9 cellular contexts compared by ENCODE assay signal in the genomic region with DNA sequence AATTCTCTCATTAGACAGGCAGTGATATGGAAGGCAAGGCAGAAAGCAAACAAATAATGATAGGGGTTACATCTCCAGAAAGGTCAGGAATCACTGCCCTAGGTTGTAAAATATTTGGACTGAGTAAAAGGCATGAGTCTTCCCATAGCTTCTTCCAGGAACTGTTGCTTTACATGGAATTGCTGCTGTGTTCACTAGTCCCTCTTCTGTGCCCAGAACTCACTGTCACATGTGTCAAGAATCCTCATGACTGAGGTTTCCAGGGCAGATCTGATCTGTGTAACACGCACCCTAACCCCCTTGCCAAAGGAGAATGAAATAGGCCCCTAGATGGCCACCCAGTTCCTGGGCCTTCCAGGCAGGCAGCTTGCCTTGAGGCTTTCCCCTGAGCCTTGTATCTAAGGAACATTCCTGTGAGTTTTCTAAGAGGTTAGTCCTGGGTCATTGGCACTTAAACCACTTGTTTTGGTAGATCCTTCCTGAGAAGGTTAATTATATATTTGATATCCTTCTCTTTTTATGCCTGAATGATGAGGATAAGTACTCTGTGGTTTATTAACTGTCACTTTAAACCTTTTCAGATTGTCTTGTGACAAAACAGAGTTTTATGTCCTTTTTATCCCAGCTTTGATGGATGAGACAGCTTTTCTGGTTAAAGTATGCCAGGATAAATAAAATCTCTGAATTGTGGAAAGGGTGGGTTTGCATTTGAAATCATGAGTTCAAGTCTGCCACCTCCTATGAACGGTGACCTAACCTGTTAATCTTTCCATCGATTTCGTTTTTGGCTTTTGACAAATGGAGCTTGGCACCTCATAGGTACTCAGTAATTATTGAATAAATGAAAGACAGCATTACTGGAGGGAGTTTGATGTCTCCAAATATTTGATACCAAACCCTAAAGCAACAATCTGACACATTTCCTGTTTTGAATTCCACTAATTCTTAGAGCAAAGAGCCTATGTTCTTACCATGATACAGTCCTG.
DNase-seq lines count a peak whose midpoint lies in the region; ATAC-seq and TF ChIP-seq lines count a peak whose summit lies in the region.
"Had no signal": no experiment of that assay in that cellular context is flagged by ENCODE, and none has a peak within 500 bp of the region (broad histone marks: within the 10 kb centered on the region; RNA-seq: fewer than 3 reads in every experiment).

No MANE protein-coding gene starts in this region.

- TF ChIP-seq RAD21 in liver (IDR thresholded peaks at IDR 0.05) = no peak

- peaks cover 78% of the 10 kb centered on the region for H3K36me3 Mint-ChIP-seq in activated naive CD8-positive, alpha-beta T cell treated with anti-CD3 and anti-CD28 coated beads for 36 hours

- peak overlapping the region in 1 of 2 donors; percentile 39 for H3K9ac ChIP-seq in liver (ENCODE audit: low read depth in 1 of 2, low read length in 2 of 2)

- H3K4me1 ChIP-seq in liver (ENCODE audit: control insufficient read depth in 4 of 4, insufficient read depth in 4 of 4, low read length in 3 of 4) (peaks cover 15 to 51% (median 44%) of the 10 kb centered on the region in 4 donors), upper lobe of left lung (peaks cover 71 to 88% (median 86%) of the 10 kb centered on the region in 4 donors)

- H3K9me3 ChIP-seq in liver (ENCODE audit: control insufficient read depth in 4 of 4, low read length in 3 of 4) (no peaks in the 10 kb centered on the region), upper lobe of left lung (no peaks in the 10 kb centered on the region)

- DNase-seq in activated CD8-positive, alpha-beta memory T cell treated with anti-CD3 and anti-CD28 coated beads for 24 hours = peak; percentile 64
- DNase-seq in activated CD8-positive, alpha-beta memory T cell treated with anti-CD3 and anti-CD28 coated beads, Interleukin-2, amount 50 U/mL, for 48 hours = no peak
- DNase-seq in activated naive CD8-positive, alpha-beta T cell treated with anti-CD3 and anti-CD28 coated beads for 36 hours = no peak
- DNase-seq in upper lobe of left lung (peak in 1 of 2 donors; percentile 59), HuH-7.5 (ENCODE audit: low spot score) (no peak), GM13977 (ENCODE audit: low spot score) (no peak)
- DNase-seq in activated CD4-positive, CD25-positive, alpha-beta regulatory T cell (lab: John Stamatoyannopoulos, UW) = no peak
- DNase-seq: activated CD8-positive, alpha-beta memory T cell treated with anti-CD3 and anti-CD28 coated beads, Interleukin-2, amount 50 U/mL, for 4 hours had no signal

- in situ Hi-C loops in GM13977 (cut with MboI; ENCODE audit: low pct_unique_long_range_greater_than_20kb, low sequenced_read_pairs, unreplicated experiment) = no loop called here

- 44% methylated on average over 4 of the region's 4 CpGs for WGBS in liver
- WGBS in upper lobe of left lung, 2 donors = 47 to 54% methylated on average over 4 of the region's 4 CpGs

- no peak for TF ChIP-seq POLR2A in upper lobe of left lung (IDR thresholded peaks at IDR 0.05)

- H3K4me3 ChIP-seq in liver (ENCODE audit: low read depth in 1 of 3, low read length in 3 of 3) (no peak overlapping the region), upper lobe of left lung (no peak overlapping the region)

- ATAC-seq in upper lobe of left lung (ENCODE audit: low FRiP score in 2 of 2) = peak; percentile 41 to 52

- no peak for TF ChIP-seq EP300 in upper lobe of left lung (IDR thresholded peaks at IDR 0.05)

- H3K4me3 Mint-ChIP-seq in activated naive CD8-positive, alpha-beta T cell treated with anti-CD3 and anti-CD28 coated beads for 36 hours = peak overlapping the region; percentile 14

- no peaks in the 10 kb centered on the region for H3K27me3 Mint-ChIP-seq in activated naive CD8-positive, alpha-beta T cell treated with anti-CD3 and anti-CD28 coated beads for 36 hours

- H3K27ac ChIP-seq in liver (ENCODE audit: low read depth in 1 of 2, low read length in 2 of 2) (peak overlapping the region; percentile 79 to 82), upper lobe of left lung (peak overlapping the region; percentile 69 to 86 (median 76))

- peaks cover 6% of the 10 kb centered on the region for H3K9me3 Mint-ChIP-seq in activated naive CD8-positive, alpha-beta T cell treated with anti-CD3 and anti-CD28 coated beads for 36 hours

- H3K27me3 ChIP-seq in liver (ENCODE audit: control insufficient read depth in 4 of 4, insufficient read depth in 4 of 4, low read length in 3 of 4) (no peaks in the 10 kb centered on the region), upper lobe of left lung (no peaks in the 10 kb centered on the region)

- H3K36me3 ChIP-seq in liver (ENCODE audit: control insufficient read depth in 4 of 4, insufficient read depth in 3 of 4, low read depth in 1 of 4, low read length in 3 of 4) (peaks cover 0 to 4% (median 0%) of the 10 kb centered on the region in 4 donors), upper lobe of left lung (peaks cover 0 to 13% (median 0%) of the 10 kb centered on the region in 4 donors)

- TF ChIP-seq CTCF in liver (IDR thresholded peaks at IDR 0.05; ENCODE audit: low read depth, low read length, missing input control) (no peak), upper lobe of left lung (IDR thresholded peaks at IDR 0.05) (no peak), GM13977 (IDR thresholded peaks at IDR 0.05; ENCODE audit: extremely low read depth, insufficient read depth, missing control alignments) (no peak)

- H3K4me1 Mint-ChIP-seq in activated naive CD8-positive, alpha-beta T cell treated with anti-CD3 and anti-CD28 coated beads for 36 hours = peaks cover 90% of the 10 kb centered on the region

- peak overlapping the region; percentile 99 for H3K27ac Mint-ChIP-seq in activated naive CD8-positive, alpha-beta T cell treated with anti-CD3 and anti-CD28 coated beads for 36 hours

TF ChIP-seq in liver, 16 proteins besides CTCF, POLR2A, EP300 and RAD21:
- no peak for TF ChIP-seq JUND (IDR thresholded peaks at IDR 0.05)
- peak; percentile 1 for TF ChIP-seq YY1 (IDR thresholded peaks at IDR 0.05)
- TF ChIP-seq TAF1 (conservative IDR thresholded peaks at IDR 0.05) = no peak
- no peak for TF ChIP-seq HNF4A (conservative IDR thresholded peaks at IDR 0.05)
- TF ChIP-seq SP1 (IDR thresholded peaks at IDR 0.05) = peak; percentile 9
- no peak for TF ChIP-seq GABPA (IDR thresholded peaks at IDR 0.05 in 1 of 2, conservative IDR thresholded peaks at IDR 0.05 in 1 of 2)
- TF ChIP-seq, protein P1, sequence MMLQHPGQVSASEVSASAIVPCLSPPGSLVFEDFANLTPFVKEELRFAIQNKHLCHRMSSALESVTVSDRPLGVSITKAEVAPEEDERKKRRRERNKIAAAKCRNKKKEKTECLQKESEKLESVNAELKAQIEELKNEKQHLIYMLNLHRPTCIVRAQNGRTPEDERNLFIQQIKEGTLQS (IDR thresholded peaks at IDR 0.05) = no peak
- TF ChIP-seq, protein P2, sequence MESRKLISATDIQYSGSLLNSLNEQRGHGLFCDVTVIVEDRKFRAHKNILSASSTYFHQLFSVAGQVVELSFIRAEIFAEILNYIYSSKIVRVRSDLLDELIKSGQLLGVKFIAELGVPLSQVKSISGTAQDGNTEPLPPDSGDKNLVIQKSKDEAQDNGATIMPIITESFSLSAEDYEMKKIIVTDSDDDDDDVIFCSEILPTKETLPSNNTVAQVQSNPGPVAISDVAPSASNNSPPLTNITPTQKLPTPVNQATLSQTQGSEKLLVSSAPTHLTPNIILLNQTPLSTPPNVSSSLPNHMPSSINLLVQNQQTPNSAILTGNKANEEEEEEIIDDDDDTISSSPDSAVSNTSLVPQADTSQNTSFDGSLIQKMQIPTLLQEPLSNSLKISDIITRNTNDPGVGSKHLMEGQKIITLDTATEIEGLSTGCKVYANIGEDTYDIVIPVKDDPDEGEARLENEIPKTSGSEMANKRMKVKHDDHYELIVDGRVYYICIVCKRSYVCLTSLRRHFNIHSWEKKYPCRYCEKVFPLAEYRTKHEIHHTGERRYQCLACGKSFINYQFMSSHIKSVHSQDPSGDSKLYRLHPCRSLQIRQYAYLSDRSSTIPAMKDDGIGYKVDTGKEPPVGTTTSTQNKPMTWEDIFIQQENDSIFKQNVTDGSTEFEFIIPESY (IDR thresholded peaks at IDR 0.05) = no peak
- TF ChIP-seq, protein P3, sequence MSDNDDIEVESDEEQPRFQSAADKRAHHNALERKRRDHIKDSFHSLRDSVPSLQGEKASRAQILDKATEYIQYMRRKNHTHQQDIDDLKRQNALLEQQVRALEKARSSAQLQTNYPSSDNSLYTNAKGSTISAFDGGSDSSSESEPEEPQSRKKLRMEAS (IDR thresholded peaks at IDR 0.05) = peak; percentile 16
- TF ChIP-seq FOXA2 (IDR thresholded peaks at IDR 0.05) = no peak
- peak; percentile 77 for TF ChIP-seq NR2F2 (IDR thresholded peaks at IDR 0.05)
- TF ChIP-seq, protein P4, sequence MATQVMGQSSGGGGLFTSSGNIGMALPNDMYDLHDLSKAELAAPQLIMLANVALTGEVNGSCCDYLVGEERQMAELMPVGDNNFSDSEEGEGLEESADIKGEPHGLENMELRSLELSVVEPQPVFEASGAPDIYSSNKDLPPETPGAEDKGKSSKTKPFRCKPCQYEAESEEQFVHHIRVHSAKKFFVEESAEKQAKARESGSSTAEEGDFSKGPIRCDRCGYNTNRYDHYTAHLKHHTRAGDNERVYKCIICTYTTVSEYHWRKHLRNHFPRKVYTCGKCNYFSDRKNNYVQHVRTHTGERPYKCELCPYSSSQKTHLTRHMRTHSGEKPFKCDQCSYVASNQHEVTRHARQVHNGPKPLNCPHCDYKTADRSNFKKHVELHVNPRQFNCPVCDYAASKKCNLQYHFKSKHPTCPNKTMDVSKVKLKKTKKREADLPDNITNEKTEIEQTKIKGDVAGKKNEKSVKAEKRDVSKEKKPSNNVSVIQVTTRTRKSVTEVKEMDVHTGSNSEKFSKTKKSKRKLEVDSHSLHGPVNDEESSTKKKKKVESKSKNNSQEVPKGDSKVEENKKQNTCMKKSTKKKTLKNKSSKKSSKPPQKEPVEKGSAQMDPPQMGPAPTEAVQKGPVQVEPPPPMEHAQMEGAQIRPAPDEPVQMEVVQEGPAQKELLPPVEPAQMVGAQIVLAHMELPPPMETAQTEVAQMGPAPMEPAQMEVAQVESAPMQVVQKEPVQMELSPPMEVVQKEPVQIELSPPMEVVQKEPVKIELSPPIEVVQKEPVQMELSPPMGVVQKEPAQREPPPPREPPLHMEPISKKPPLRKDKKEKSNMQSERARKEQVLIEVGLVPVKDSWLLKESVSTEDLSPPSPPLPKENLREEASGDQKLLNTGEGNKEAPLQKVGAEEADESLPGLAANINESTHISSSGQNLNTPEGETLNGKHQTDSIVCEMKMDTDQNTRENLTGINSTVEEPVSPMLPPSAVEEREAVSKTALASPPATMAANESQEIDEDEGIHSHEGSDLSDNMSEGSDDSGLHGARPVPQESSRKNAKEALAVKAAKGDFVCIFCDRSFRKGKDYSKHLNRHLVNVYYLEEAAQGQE (IDR thresholded peaks at IDR 0.05) = peak; percentile 8
- no peak for TF ChIP-seq HNF4G (IDR thresholded peaks at IDR 0.05)
- TF ChIP-seq RXRA (IDR thresholded peaks at IDR 0.05) = no peak
- TF ChIP-seq FOXA1 (IDR thresholded peaks at IDR 0.05) = no peak
- no peak for TF ChIP-seq EGR1 (IDR thresholded peaks at IDR 0.05; ENCODE audit: low read depth in 2 of 2)
